1 cellular context compared by ENCODE assay signal in genomic region chr6:104955927-104956662, GRCh38.
A peak's percentile ranks its signal among the peaks of the same experiment; 100 is the strongest.
TF ChIP-seq lines count a peak whose summit lies in the region.

No MANE protein-coding gene starts in this region.

TF ChIP-seq in SK-N-SH, 30 proteins besides CTCF, POLR2A, EP300 and RAD21 (continued from another document):
- TF ChIP-seq, protein P1, sequence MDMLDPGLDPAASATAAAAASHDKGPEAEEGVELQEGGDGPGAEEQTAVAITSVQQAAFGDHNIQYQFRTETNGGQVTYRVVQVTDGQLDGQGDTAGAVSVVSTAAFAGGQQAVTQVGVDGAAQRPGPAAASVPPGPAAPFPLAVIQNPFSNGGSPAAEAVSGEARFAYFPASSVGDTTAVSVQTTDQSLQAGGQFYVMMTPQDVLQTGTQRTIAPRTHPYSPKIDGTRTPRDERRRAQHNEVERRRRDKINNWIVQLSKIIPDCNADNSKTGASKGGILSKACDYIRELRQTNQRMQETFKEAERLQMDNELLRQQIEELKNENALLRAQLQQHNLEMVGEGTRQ (IDR thresholded peaks at IDR 0.05; ENCODE audit: borderline replicate concordance, low read depth, low read length), result no peak
- TF ChIP-seq CHD2 (IDR thresholded peaks at IDR 0.05; ENCODE audit: low read length, partially characterized antibody), result peak; percentile 61
- TF ChIP-seq ELF1 (IDR thresholded peaks at IDR 0.05), result no peak
- TF ChIP-seq SIN3A (IDR thresholded peaks at IDR 0.05; ENCODE audit: borderline replicate concordance, low read depth, low read length), result no peak
- no peak for TF ChIP-seq NRF1 (IDR thresholded peaks at IDR 0.05; ENCODE audit: low read depth, low read length)
